8 cellular contexts compared by ENCODE assay signal in the genomic region with DNA sequence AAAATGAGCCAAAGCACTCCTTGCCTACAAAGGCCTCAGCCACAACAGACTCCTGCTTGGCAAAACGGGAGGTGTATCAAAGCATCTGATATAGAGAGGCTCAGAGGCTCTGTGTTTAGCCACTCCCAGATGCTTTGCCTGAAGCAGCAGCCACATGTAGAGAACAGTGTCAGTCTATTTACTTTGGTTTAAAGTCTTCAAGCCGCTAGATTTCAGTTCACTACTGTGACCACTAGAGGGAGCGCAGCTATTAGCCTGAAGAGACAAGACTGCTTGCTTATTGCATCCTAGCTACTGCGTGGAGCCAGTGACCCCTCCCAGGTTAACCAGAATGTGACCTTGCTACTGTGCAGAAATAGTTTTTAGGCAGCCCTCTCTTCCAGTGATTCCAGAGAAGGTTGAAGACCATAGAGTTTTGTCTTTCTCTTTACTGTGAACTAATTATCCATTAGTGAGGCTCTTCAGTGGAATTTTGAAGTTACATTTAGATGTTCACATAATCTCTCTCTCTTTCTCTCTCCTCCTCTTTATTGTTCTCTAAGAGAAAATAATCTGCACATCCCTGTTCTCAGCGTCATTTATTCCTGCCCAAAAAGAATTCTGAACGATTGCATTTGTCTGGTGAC. TPM values are rescaled to one million over a fixed set of nuclear protein-coding genes. Genes with fewer than 3 reads are reported as not detected.
DNase-seq lines count a peak whose midpoint lies in the region; ATAC-seq and TF ChIP-seq lines count a peak whose summit lies in the region.

No MANE protein-coding gene starts in this region.

- TF ChIP-seq CTCF in GM12875 (IDR thresholded peaks at IDR 0.05; ENCODE audit: borderline replicate concordance, insufficient read depth, low read depth, low read length): peak; percentile 85
- peak; percentile 98 for TF ChIP-seq CTCF in glutamatergic neuron (IDR thresholded peaks at IDR 0.05; ENCODE audit: partially characterized antibody, unreplicated experiment)

- DNase-seq in NAMALWA (ENCODE audit: low spot score) (peak; percentile 96), SK-N-DZ (ENCODE audit: low spot score) (peak; percentile 76), glutamatergic neuron (peak; percentile 69), posterior vena cava (ENCODE audit: low spot score) (peak; percentile 68), GM19238 (ENCODE audit: insufficient read length, low spot score) (no peak)
- peak; percentile 71 for DNase-seq in activated naive CD4-positive, alpha-beta T cell treated with anti-CD3 and anti-CD28 coated beads, Interleukin-2, amount 10 ng/mL, durations not matched to agents 7 days and 5 days

- CTCF ChIA-PET in activated naive CD4-positive, alpha-beta T cell treated with anti-CD3 and anti-CD28 coated beads, Interleukin-2, amount 10 ng/mL, durations not matched to agents 7 days and 5 days (lab: Charles Lee): interaction anchor here (0.5 to 3.9 kb wide), 13 partner anchors 9 to 285 kb away, joined by 3 to 45 read pairs (median 5); no protein-coding TSS in a partner anchor

- no peaks in the 10 kb centered on the region for H3K9me3 Mint-ChIP-seq in activated naive CD4-positive, alpha-beta T cell treated with anti-CD3 and anti-CD28 coated beads, Interleukin-2, amount 10 ng/mL, durations not matched to agents 7 days and 5 days
- no peaks in the 10 kb centered on the region for H3K9me3 Mint-ChIP-seq in glutamatergic neuron (ENCODE audit: unreplicated experiment)

- H3K36me3 Mint-ChIP-seq in activated naive CD4-positive, alpha-beta T cell treated with anti-CD3 and anti-CD28 coated beads, Interleukin-2, amount 10 ng/mL, durations not matched to agents 7 days and 5 days: no peaks in the 10 kb centered on the region
- no peaks in the 10 kb centered on the region for H3K36me3 Mint-ChIP-seq in glutamatergic neuron (ENCODE audit: unreplicated experiment)

- peak; percentile 99 for ATAC-seq in HG02588 (IDR thresholded peaks at IDR 0.05; ENCODE audit: unreplicated experiment)

- H3K4me3 ChIP-seq in GM12875 (ENCODE audit: low read depth, low read length): no peak overlapping the region

- peaks cover 9% of the 10 kb centered on the region for H3K27me3 Mint-ChIP-seq in activated naive CD4-positive, alpha-beta T cell treated with anti-CD3 and anti-CD28 coated beads, Interleukin-2, amount 10 ng/mL, durations not matched to agents 7 days and 5 days
- no peaks in the 10 kb centered on the region for H3K27me3 Mint-ChIP-seq in glutamatergic neuron (ENCODE audit: unreplicated experiment)

- H3K4me1 Mint-ChIP-seq in activated naive CD4-positive, alpha-beta T cell treated with anti-CD3 and anti-CD28 coated beads, Interleukin-2, amount 10 ng/mL, durations not matched to agents 7 days and 5 days: no peaks in the 10 kb centered on the region
- H3K4me1 Mint-ChIP-seq in glutamatergic neuron (ENCODE audit: low read depth, unreplicated experiment): peaks cover 7% of the 10 kb centered on the region

- H3K27ac Mint-ChIP-seq in activated naive CD4-positive, alpha-beta T cell treated with anti-CD3 and anti-CD28 coated beads, Interleukin-2, amount 10 ng/mL, durations not matched to agents 7 days and 5 days: no peak overlapping the region
- no peak overlapping the region for H3K27ac Mint-ChIP-seq in glutamatergic neuron (ENCODE audit: unreplicated experiment)

- H3K4me3 Mint-ChIP-seq in activated naive CD4-positive, alpha-beta T cell treated with anti-CD3 and anti-CD28 coated beads, Interleukin-2, amount 10 ng/mL, durations not matched to agents 7 days and 5 days: no peak overlapping the region
- no peak overlapping the region for H3K4me3 Mint-ChIP-seq in glutamatergic neuron (ENCODE audit: unreplicated experiment)

- intact Hi-C loops in posterior vena cava (cut with DNase I): loop anchor here in 1 of 2 donors (10.0 kb wide), 1 partner anchor 285 kb away; no protein-coding TSS in a partner anchor

RNA-seq across cellular contexts. Expression of a gene that starts 39.3 kb away (rescaled TPM):
- not detected in 2 replicates for polyA plus RNA-seq in SK-N-DZ (2014; cell fraction: cytosol; rRNA removed)
- polyA plus RNA-seq in SK-N-DZ (2014; cell fraction: nucleus; rRNA removed): not detected in 2 replicates
- total RNA-seq in glutamatergic neuron (ENCODE audit: unreplicated experiment) (1.8 TPM), posterior vena cava (under 1 TPM; 0.29 to 0.88 TPM)
